In genomic region chrX:79036152-79036551, GRCh38 we compare ENCODE assay signal across 1 cellular context.
TF ChIP-seq lines count a peak whose summit lies in the region.

No MANE protein-coding gene starts in this region.

TF ChIP-seq in SK-N-SH treated with all-trans-retinoic acid at 6 μM for 48 hours, 23 proteins besides CTCF, POLR2A, EP300 and RAD21:
- no peak for TF ChIP-seq TCF4 (CRISPR knock-in tag; IDR thresholded peaks at IDR 0.05; ENCODE audit: borderline replicate concordance)
- no peak for TF ChIP-seq ESRRG (CRISPR knock-in tag; IDR thresholded peaks at IDR 0.05)
- TF ChIP-seq ISL1 (CRISPR knock-in tag; IDR thresholded peaks at IDR 0.05): no peak
- no peak for TF ChIP-seq ZFP30 (CRISPR knock-in tag; IDR thresholded peaks at IDR 0.05)
- no peak for TF ChIP-seq TOX (CRISPR knock-in tag; IDR thresholded peaks at IDR 0.05; ENCODE audit: borderline replicate concordance)
- TF ChIP-seq ZNF565 (CRISPR knock-in tag; conservative IDR thresholded peaks at IDR 0.05; ENCODE audit: low read depth): no peak
- TF ChIP-seq, protein P1, sequence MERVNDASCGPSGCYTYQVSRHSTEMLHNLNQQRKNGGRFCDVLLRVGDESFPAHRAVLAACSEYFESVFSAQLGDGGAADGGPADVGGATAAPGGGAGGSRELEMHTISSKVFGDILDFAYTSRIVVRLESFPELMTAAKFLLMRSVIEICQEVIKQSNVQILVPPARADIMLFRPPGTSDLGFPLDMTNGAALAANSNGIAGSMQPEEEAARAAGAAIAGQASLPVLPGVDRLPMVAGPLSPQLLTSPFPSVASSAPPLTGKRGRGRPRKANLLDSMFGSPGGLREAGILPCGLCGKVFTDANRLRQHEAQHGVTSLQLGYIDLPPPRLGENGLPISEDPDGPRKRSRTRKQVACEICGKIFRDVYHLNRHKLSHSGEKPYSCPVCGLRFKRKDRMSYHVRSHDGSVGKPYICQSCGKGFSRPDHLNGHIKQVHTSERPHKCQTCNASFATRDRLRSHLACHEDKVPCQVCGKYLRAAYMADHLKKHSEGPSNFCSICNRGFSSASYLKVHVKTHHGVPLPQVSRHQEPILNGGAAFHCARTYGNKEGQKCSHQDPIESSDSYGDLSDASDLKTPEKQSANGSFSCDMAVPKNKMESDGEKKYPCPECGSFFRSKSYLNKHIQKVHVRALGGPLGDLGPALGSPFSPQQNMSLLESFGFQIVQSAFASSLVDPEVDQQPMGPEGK (CRISPR knock-in tag; IDR thresholded peaks at IDR 0.05; ENCODE audit: borderline replicate concordance): no peak
- no peak for TF ChIP-seq ZNF8 (CRISPR knock-in tag; IDR thresholded peaks at IDR 0.05)
- no peak for TF ChIP-seq GLIS3 (CRISPR knock-in tag; IDR thresholded peaks at IDR 0.05)
- no peak for TF ChIP-seq OSR1 (CRISPR knock-in tag; IDR thresholded peaks at IDR 0.05)
- no peak for TF ChIP-seq ZNF70 (CRISPR knock-in tag; IDR thresholded peaks at IDR 0.05)
TF ChIP-seq in SK-N-SH treated with all-trans-retinoic acid at 6 μM for 48 hours: peak in this region for 0.
